Comparison of ENCODE assay signal across 11 cellular contexts in genomic region chr6:136753624-136754023, GRCh38. TPM values are rescaled to one million over a fixed set of nuclear protein-coding genes. Genes with fewer than 3 reads are reported as not detected.
DNase-seq lines count a peak whose midpoint lies in the region; ATAC-seq and TF ChIP-seq lines count a peak whose summit lies in the region.
"Had no signal": no experiment of that assay in that cellular context is flagged by ENCODE, and none has a peak within 500 bp of the region (broad histone marks: within the 10 kb centered on the region; RNA-seq: fewer than 3 reads in every experiment).

No MANE protein-coding gene starts in this region.

- 82 to 91% methylated on average over 7 of the region's 7 CpGs for WGBS in esophagus squamous epithelium, 2 donors

- peaks cover 7 to 64% (median 17%) of the 10 kb centered on the region in 3 donors for H3K4me1 ChIP-seq in esophagus squamous epithelium

- H3K36me3 ChIP-seq in esophagus squamous epithelium = no peaks in the 10 kb centered on the region

- no peaks in the 10 kb centered on the region for H3K27me3 ChIP-seq in esophagus squamous epithelium
- H3K27me3 ChIP-seq: BLaER1 treated with 17β-estradiol and CSF1 and Interleukin-3, amounts not matched to agents 10 nM and 100 nM had no signal

- no peaks in the 10 kb centered on the region for H3K9me3 ChIP-seq in esophagus squamous epithelium
- H3K9me3 ChIP-seq: BLaER1 treated with 17β-estradiol and CSF1 and Interleukin-3, amounts not matched to agents 10 nM and 100 nM had no signal

- ATAC-seq in HG02970 (IDR thresholded peaks at IDR 0.05; ENCODE audit: low FRiP score, unreplicated experiment) = no peak
- ATAC-seq: SK-N-SH treated with all-trans-retinoic acid at 6 μM for 48 hours had no signal

- no peak for TF ChIP-seq POLR2A in esophagus squamous epithelium (IDR thresholded peaks at IDR 0.05)

- intact Hi-C loops in esophagus squamous epithelium (cut with DNase I) = no loop called here

- H3K4me3 ChIP-seq in esophagus squamous epithelium = no peak overlapping the region
- H3K4me3 ChIP-seq: BLaER1 treated with 17β-estradiol and CSF1 and Interleukin-3, amounts not matched to agents 10 nM and 100 nM had no signal

- DNase-seq in NCI-H226 (peak; percentile 11), esophagus squamous epithelium (lab: John Stamatoyannopoulos, UW) (no peak), SKM-1 (lab: John Stamatoyannopoulos, UW; ENCODE audit: unreplicated experiment) (no peak), NCI-H1092 treated with DMSO at 0.1 percent for 48 hours (lab: John Stamatoyannopoulos, UW) (no peak)
- DNase-seq in activated CD8-positive, alpha-beta memory T cell treated with anti-CD3 and anti-CD28 coated beads, Interleukin-2, amount 50 U/mL, for 4 hours = peak; percentile 56
- peak; percentile 89 for DNase-seq in central memory CD4-positive, alpha-beta T cell
- DNase-seq in stimulated activated CD4-positive, alpha-beta T cell treated with anti-CD3 and anti-CD28 coated beads, Interleukin-4, amount 100 ng/mL, for 4 hours = peak; percentile 7 to 61
- DNase-seq: substantia nigra had no signal

- no peak overlapping the region for H3K27ac ChIP-seq in esophagus squamous epithelium

- TF ChIP-seq CTCF in esophagus squamous epithelium (IDR thresholded peaks at IDR 0.05) = no peak

RNA-seq across cellular contexts. Expression of gene MAP3K5, which starts 38.7 kb away (rescaled TPM):
- total RNA-seq in esophagus squamous epithelium = 10 to 100 TPM in 3 of 4 donors, 1 to 10 TPM in 1; 9.2 to 22.9 (median 20.9) TPM

Comparison
In these comparisons a context has a peak if more than half of its experiments do, and no peak if none do; other contexts are left out.
1. DNase-seq: peak in NCI-H226 (single experiment), activated CD8-positive, alpha-beta memory T cell treated with anti-CD3 and anti-CD28 coated beads, Interleukin-2, amount 50 U/mL, for 4 hours (single experiment), central memory CD4-positive, alpha-beta T cell (single experiment) and stimulated activated CD4-positive, alpha-beta T cell treated with anti-CD3 and anti-CD28 coated beads, Interleukin-4, amount 100 ng/mL, for 4 hours (2 of 2); none in esophagus squamous epithelium (single experiment), SKM-1 (single experiment) and NCI-H1092 treated with DMSO at 0.1 percent for 48 hours (single experiment).